Comparison of ENCODE assay signal across 14 cellular contexts in the genomic region with DNA sequence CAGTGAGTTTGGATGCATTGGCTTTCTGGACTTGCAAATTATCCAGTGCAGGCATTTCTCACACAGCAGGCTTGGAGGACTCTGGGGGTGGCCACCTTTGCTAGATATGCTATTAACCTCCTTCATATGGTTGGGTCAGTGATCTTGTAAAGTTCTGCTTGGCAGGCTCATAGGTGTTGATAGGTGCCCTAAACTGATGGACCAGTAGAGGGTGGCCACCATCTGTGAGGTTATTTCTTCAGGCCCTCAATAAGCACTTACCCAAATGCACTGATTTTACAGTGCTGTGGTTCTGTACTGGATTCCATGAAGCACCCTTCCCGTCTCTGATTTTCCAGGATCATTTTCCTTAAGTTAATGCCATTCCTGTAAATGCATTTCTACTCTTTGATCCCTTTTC.
DNase-seq lines count a peak whose midpoint lies in the region; ATAC-seq and TF ChIP-seq lines count a peak whose summit lies in the region.
"Had no signal": no experiment of that assay in that cellular context is flagged by ENCODE, and none has a peak within 500 bp of the region (broad histone marks: within the 10 kb centered on the region; RNA-seq: fewer than 3 reads in every experiment).

No MANE protein-coding gene starts in this region.

- TF ChIP-seq CTCF in left ventricle myocardium inferior (IDR thresholded peaks at IDR 0.05; ENCODE audit: borderline replicate concordance) (peak; percentile 20), right atrium auricular region (IDR thresholded peaks at IDR 0.05) (no peak), LNCaP clone FGC (IDR thresholded peaks at IDR 0.05; ENCODE audit: control insufficient read depth, extremely low read depth, insufficient read depth) (0 out of 2 replicates have a peak, but pooled peaks have one; percentile 0), endodermal cell (conservative IDR thresholded peaks at IDR 0.05) (peak; percentile 57), coronary artery (IDR thresholded peaks at IDR 0.05) (no peak)

- no peak for ATAC-seq in HG02973 (IDR thresholded peaks at IDR 0.05; ENCODE audit: unreplicated experiment)
- ATAC-seq: A549, HCT116, K562 had no signal

- H3K27me3 ChIP-seq in left ventricle myocardium inferior (ENCODE audit: low read depth) (no peaks in the 10 kb centered on the region), right atrium auricular region (no peaks in the 10 kb centered on the region), endodermal cell (ENCODE audit: control insufficient read depth, insufficient read depth, low read length, poor library complexity, severe bottlenecking) (no peaks in the 10 kb centered on the region)

- peaks cover 23% of the 10 kb centered on the region for H3K9me3 ChIP-seq in left ventricle myocardium inferior (replicated peaks)
- peaks cover 0 to 32% of the 10 kb centered on the region in 2 donors for H3K9me3 ChIP-seq in right atrium auricular region
- peaks cover 6% of the 10 kb centered on the region for H3K9me3 ChIP-seq in endodermal cell (ENCODE audit: control insufficient read depth, low read length)
- H3K9me3 ChIP-seq: Caco-2 had no signal

- H3K36me3 Mint-ChIP-seq in endodermal cell (ENCODE audit: low read depth) = peaks cover 29% of the 10 kb centered on the region

- H3K27ac ChIP-seq in left ventricle myocardium inferior (replicated peaks) (no peak overlapping the region), right atrium auricular region (no peak overlapping the region), endodermal cell (ENCODE audit: low read depth, low read length) (no peak overlapping the region), coronary artery (no peak overlapping the region)
- H3K27ac ChIP-seq: A549, HL-60 had no signal

- H3K4me3 ChIP-seq in left ventricle myocardium inferior (no peak overlapping the region), right atrium auricular region (no peak overlapping the region), LNCaP clone FGC (ENCODE audit: low read depth, low read length) (no peak overlapping the region), endodermal cell (ENCODE audit: low read length) (no peak overlapping the region), coronary artery (no peak overlapping the region)
- H3K4me3 ChIP-seq: A549, K562 had no signal

- H3K27me3 Mint-ChIP-seq in endodermal cell (ENCODE audit: insufficient read depth) = no peaks in the 10 kb centered on the region

- no peak overlapping the region for H3K4me3 Mint-ChIP-seq in endodermal cell
- H3K4me3 Mint-ChIP-seq: CD8-positive, alpha-beta memory T cell had no signal

- no peaks in the 10 kb centered on the region for H3K4me1 ChIP-seq in left ventricle myocardium inferior
- no peaks in the 10 kb centered on the region for H3K4me1 ChIP-seq in right atrium auricular region
- H3K4me1 ChIP-seq in endodermal cell (ENCODE audit: control insufficient read depth, insufficient read depth, low read length) = no peaks in the 10 kb centered on the region
- H3K4me1 ChIP-seq: A549 had no signal

- intact Hi-C loops in left ventricle myocardium inferior (cut with micrococcal nuclease) = loop anchor here (2.0 kb wide), 1 partner anchor 42 kb away; no protein-coding TSS in a partner anchor

- peaks cover 13% of the 10 kb centered on the region for H3K9me3 Mint-ChIP-seq in endodermal cell

- no peak overlapping the region for H3K9ac ChIP-seq in endodermal cell (ENCODE audit: extremely low read depth, low read length, poor library complexity, severe bottlenecking)

- DNase-seq in left ventricle myocardium inferior (no peak), right atrium auricular region (ENCODE audit: low spot score) (no peak), LNCaP clone FGC (ENCODE audit: low read depth) (no peak), endodermal cell (no peak), NCI-H524 treated with DMSO at 0.1 percent for 48 hours (lab: John Stamatoyannopoulos, UW) (no peak), coronary artery (ENCODE audit: low spot score) (no peak)
- DNase-seq: Caco-2; CD8-positive, alpha-beta memory T cell; DMS79 had no signal

- H3K4me1 Mint-ChIP-seq in endodermal cell = peaks cover 8% of the 10 kb centered on the region
- H3K4me1 Mint-ChIP-seq: CD8-positive, alpha-beta memory T cell had no signal

- WGBS in endodermal cell (ENCODE audit: insufficient coverage in 1 of 2, insufficient read length in 1 of 2), 2 experiments = 81% methylated on average over 1 of the region's 1 CpG; no CpG with 5 or more reads in 1 of the 2 experiments

- H3K36me3 ChIP-seq in left ventricle myocardium inferior = peaks cover 77% of the 10 kb centered on the region
- peaks cover 58% of the 10 kb centered on the region for H3K36me3 ChIP-seq in right atrium auricular region
- H3K36me3 ChIP-seq in endodermal cell (ENCODE audit: control insufficient read depth, insufficient read depth, low read length) = peaks cover 10% of the 10 kb centered on the region

- no peak overlapping the region for H3K27ac Mint-ChIP-seq in endodermal cell
- H3K27ac Mint-ChIP-seq: CD8-positive, alpha-beta memory T cell had no signal

Comparison
In these comparisons a context has a peak if more than half of its experiments do, and no peak if none do; other contexts are left out.
1. CTCF ChIP-seq: peak in left ventricle myocardium inferior (single experiment), LNCaP clone FGC (single experiment) and endodermal cell (single experiment); none in right atrium auricular region (0 of 2) and coronary artery (single experiment).